15 cellular contexts compared by ENCODE assay signal in the genomic region with DNA sequence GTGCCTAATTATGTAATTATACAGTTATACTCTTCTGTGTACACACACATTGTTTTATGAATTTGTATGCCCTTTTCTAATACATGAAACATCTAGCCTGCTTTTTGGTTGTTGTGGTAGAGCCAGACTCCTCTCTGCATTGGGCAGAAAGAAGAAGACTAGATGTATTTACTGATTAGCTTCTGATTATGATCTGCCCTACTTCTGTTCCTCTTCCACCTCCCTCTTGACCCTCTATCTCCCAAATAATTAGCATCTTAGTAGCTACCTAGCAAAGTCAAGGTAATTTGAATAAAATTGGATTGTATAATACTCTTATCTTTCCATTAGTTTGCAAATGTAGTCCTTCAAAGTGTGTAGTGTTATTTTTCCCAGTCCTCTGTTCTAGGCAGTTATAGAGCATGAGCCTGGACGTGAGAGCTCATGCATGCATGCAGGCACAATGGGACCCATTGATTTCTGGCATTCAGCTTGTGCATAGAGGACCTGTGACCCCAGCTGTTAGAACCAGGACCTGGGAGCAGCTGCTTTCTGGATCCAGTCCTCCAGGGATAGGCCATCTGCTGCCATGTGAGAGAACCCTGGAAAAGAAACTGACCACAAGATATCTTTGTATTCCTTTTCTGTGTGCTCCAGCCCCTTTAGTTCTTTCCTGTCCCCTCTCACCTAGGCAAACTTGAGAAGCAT.
DNase-seq lines count a peak whose midpoint lies in the region; ATAC-seq lines count a peak whose summit lies in the region.
"Had no signal": no experiment of that assay in that cellular context is flagged by ENCODE, and none has a peak within 500 bp of the region (broad histone marks: within the 10 kb centered on the region; RNA-seq: fewer than 3 reads in every experiment).

No MANE protein-coding gene starts in this region.

- no peak for ATAC-seq in GM19463 (IDR thresholded peaks at IDR 0.05; ENCODE audit: unreplicated experiment)
- no peak for ATAC-seq in HG03432 (IDR thresholded peaks at IDR 0.05; ENCODE audit: unreplicated experiment)

- H3K27ac ChIP-seq in Karpas-422 (ENCODE audit: low read length) = peak overlapping the region; percentile 42
- H3K27ac ChIP-seq: parathyroid adenoma had no signal

- H4K20me1 ChIP-seq in Karpas-422 (ENCODE audit: insufficient read depth, low read depth, low read length) = no peaks in the 10 kb centered on the region

- H3K9ac ChIP-seq in Karpas-422 (ENCODE audit: low read length) = no peak overlapping the region
- H3K9ac ChIP-seq: parathyroid adenoma had no signal

- H3K9me2 ChIP-seq in Karpas-422 (replicated peaks; ENCODE audit: insufficient read depth, low read length) = no peaks in the 10 kb centered on the region

- H3K4me3 ChIP-seq in Karpas-422 (ENCODE audit: low read length) = no peak overlapping the region

- H3K4me1 ChIP-seq in Karpas-422 (ENCODE audit: low read length) = peaks cover 91% of the 10 kb centered on the region

- no peaks in the 10 kb centered on the region for H3K36me3 ChIP-seq in Karpas-422 (ENCODE audit: insufficient read depth, low read length)

- peak; percentile 84 for DNase-seq in NCI-H2107 treated with DMSO at 0.1 percent for 48 hours (lab: John Stamatoyannopoulos, UW; ENCODE audit: unreplicated experiment)
- DNase-seq in NCI-H2107 (lab: John Stamatoyannopoulos, UW) = no peak
- DNase-seq in Karpas-422 = no peak
- peak in 37 of 58 donors; percentile 11 to 87 (median 47) for DNase-seq in anterior cingulate cortex (lab: John Stamatoyannopoulos, UW)
- DNase-seq in occipital lobe (lab: John Stamatoyannopoulos, UW) = peak; percentile 60
- no peak for DNase-seq in NCI-H510A treated with DMSO at 0.1 percent for 48 hours (lab: John Stamatoyannopoulos, UW)
- DNase-seq: activated CD4-positive, alpha-beta T cell treated with anti-CD3 and anti-CD28 coated beads for 1 hour; cortex of kidney; kidney glomerular epithelial cell; NCI-H226; SHP77; stimulated activated CD4-positive, alpha-beta T cell treated with anti-CD3 and anti-CD28 coated beads, Interleukin-4, amount 100 ng/mL, for 24 hours had no signal

- H2AFZ ChIP-seq in Karpas-422 (ENCODE audit: low read length) = no peak overlapping the region
- H2AFZ ChIP-seq: parathyroid adenoma had no signal

- H3K9me3 ChIP-seq in Karpas-422 (ENCODE audit: low read length) = no peaks in the 10 kb centered on the region

- H3K4me2 ChIP-seq in Karpas-422 (ENCODE audit: low read depth, low read length, poor library complexity, severe bottlenecking) = no peak overlapping the region

- H3K79me2 ChIP-seq in Karpas-422 (ENCODE audit: low read length) = peaks cover 96% of the 10 kb centered on the region

- H3K27me3 ChIP-seq in Karpas-422 (ENCODE audit: low read length) = no peaks in the 10 kb centered on the region

Comparison
In these comparisons a context has a peak if more than half of its experiments do, and no peak if none do; other contexts are left out.
1. DNase-seq: peak in NCI-H2107 treated with DMSO at 0.1 percent for 48 hours (single experiment), anterior cingulate cortex (37 of 58) and occipital lobe (single experiment); none in NCI-H2107 (single experiment), Karpas-422 (single experiment) and NCI-H510A treated with DMSO at 0.1 percent for 48 hours (single experiment).